Comparison of ENCODE assay signal across 17 cellular contexts in the genomic region with DNA sequence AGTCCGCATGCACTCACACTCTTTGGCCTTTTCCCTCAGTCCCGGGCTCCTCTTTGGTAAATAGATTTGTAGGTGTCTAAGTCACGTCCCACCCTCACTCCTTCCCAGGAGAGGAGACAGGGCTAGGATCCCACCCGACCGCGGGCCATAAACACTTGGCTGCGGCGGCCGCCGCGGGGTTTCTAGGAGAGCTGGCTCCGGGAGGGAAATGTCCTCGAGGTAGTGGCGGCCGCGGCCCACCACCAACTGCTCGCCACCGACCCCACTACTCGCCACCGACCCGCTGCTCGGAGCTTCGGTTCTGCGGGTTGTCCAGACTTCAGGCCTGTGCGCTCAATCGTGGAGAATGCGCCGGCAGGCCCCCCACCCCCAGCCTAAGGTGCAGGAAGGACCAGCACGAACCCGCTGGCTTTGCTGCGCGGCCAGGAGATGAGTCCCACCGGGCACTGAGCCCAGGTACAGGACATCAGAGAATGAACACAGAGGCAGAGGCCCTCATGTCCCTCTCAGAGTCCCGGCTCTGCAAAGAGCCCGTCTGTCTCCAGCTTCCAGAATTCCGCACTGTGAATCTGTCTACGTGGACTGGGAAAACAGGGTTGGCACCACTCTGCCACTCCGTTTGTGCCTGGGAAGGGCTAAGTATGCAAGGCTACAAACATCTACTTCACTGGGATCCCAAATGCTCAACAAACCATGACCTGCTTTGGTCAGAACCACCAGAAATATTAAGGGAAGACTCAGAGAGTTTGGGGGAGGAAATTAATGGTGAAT. TPM values are rescaled to one million over a fixed set of nuclear protein-coding genes. Genes with fewer than 3 reads are reported as not detected.
DNase-seq lines count a peak whose midpoint lies in the region; ATAC-seq and TF ChIP-seq lines count a peak whose summit lies in the region.
"Had no signal": no experiment of that assay in that cellular context is flagged by ENCODE, and none has a peak within 500 bp of the region (broad histone marks: within the 10 kb centered on the region; RNA-seq: fewer than 3 reads in every experiment).

No MANE protein-coding gene starts in this region.

- no peaks in the 10 kb centered on the region for H3K79me1 ChIP-seq in mesendoderm (ENCODE audit: low read length)

- no peak for DNase-seq in CD8-positive, alpha-beta memory T cell
- DNase-seq in activated naive CD8-positive, alpha-beta T cell treated with anti-CD3 and anti-CD28 coated beads, Interleukin-2, amount 10 ng/mL, durations not matched to agents 7 days and 5 days = no peak
- no peak for DNase-seq in mesendoderm
- no peak for DNase-seq in activated CD8-positive, alpha-beta T cell treated with anti-CD3 and anti-CD28 coated beads for 36 hours
- no peak for DNase-seq in activated effector memory CD4-positive, alpha-beta T cell treated with Interleukin-2 at 50 U/mL for 16 hours
- DNase-seq: activated CD4-positive, alpha-beta memory T cell treated with anti-CD3 and anti-CD28 coated beads for 36 hours; adrenal gland; NCI-H1092; NCI-H226 had no signal

- H3K4ac ChIP-seq in mesendoderm (ENCODE audit: low read depth, low read length) = no peak overlapping the region

- CTCF ChIA-PET in CD8-positive, alpha-beta memory T cell (lab: Charles Lee) = interaction anchor here (1.4 to 2.5 kb wide), 5 partner anchors 9 to 154 kb away, joined by 5 to 15 read pairs (median 8); no protein-coding TSS in a partner anchor
- CTCF ChIA-PET in activated CD8-positive, alpha-beta T cell treated with anti-CD3 and anti-CD28 coated beads for 36 hours (lab: Charles Lee) = interaction anchor here (0.6 to 5.0 kb wide), 28 partner anchors 10 to 160 kb away, joined by 3 to 82 read pairs (median 6); no protein-coding TSS in a partner anchor

- POLR2A ChIA-PET in CD8-positive, alpha-beta memory T cell (lab: Charles Lee) = no interaction called here
- POLR2A ChIA-PET in activated naive CD8-positive, alpha-beta T cell treated with anti-CD3 and anti-CD28 coated beads, Interleukin-2, amount 10 ng/mL, durations not matched to agents 7 days and 5 days (lab: Charles Lee) = interaction anchor here (0.6 to 1.0 kb wide), 3 partner anchors 18 to 501 kb away, joined by 3 to 6 read pairs (median 4); no protein-coding TSS in a partner anchor
- POLR2A ChIA-PET in activated CD8-positive, alpha-beta T cell treated with anti-CD3 and anti-CD28 coated beads for 36 hours (lab: Charles Lee) = interaction anchor here (1.0 to 1.4 kb wide), 2 partner anchors 23 to 24 kb away, joined by 3 to 5 read pairs; no protein-coding TSS in a partner anchor

- no peak overlapping the region for H2BK15ac ChIP-seq in mesendoderm (replicated peaks; ENCODE audit: low read depth)

- peak overlapping the region in 6 of 7 donors; percentile 31 to 79 (median 46) for H3K4me3 Mint-ChIP-seq in CD8-positive, alpha-beta memory T cell
- H3K4me3 Mint-ChIP-seq in activated naive CD8-positive, alpha-beta T cell treated with anti-CD3 and anti-CD28 coated beads, Interleukin-2, amount 10 ng/mL, durations not matched to agents 7 days and 5 days = peak overlapping the region; percentile 21
- H3K4me3 Mint-ChIP-seq in activated CD8-positive, alpha-beta T cell treated with anti-CD3 and anti-CD28 coated beads for 36 hours = no peak overlapping the region
- H3K4me3 Mint-ChIP-seq: activated CD4-positive, alpha-beta memory T cell treated with anti-CD3 and anti-CD28 coated beads for 36 hours had no signal

- H3K27me3 Mint-ChIP-seq in CD8-positive, alpha-beta memory T cell = peaks cover 91 to 97% of the 10 kb centered on the region in 2 donors
- peaks cover 98% of the 10 kb centered on the region for H3K27me3 Mint-ChIP-seq in activated naive CD8-positive, alpha-beta T cell treated with anti-CD3 and anti-CD28 coated beads, Interleukin-2, amount 10 ng/mL, durations not matched to agents 7 days and 5 days
- peaks cover 88% of the 10 kb centered on the region for H3K27me3 Mint-ChIP-seq in activated CD8-positive, alpha-beta T cell treated with anti-CD3 and anti-CD28 coated beads for 36 hours

- no peak overlapping the region for H3K9ac ChIP-seq in mesendoderm (ENCODE audit: low read length)
- H3K9ac ChIP-seq: BLaER1 treated with 17β-estradiol and CSF1 and Interleukin-3, amounts not matched to agents 10 nM and 100 nM had no signal

- no peak for ATAC-seq in activated naive CD8-positive, alpha-beta T cell treated with anti-CD3 and anti-CD28 coated beads, Interleukin-2, amount 10 ng/mL, durations not matched to agents 7 days and 5 days (ENCODE audit: low read depth)
- no peak for ATAC-seq in GM19397 (IDR thresholded peaks at IDR 0.05; ENCODE audit: unreplicated experiment)
- ATAC-seq in activated CD8-positive, alpha-beta T cell treated with anti-CD3 and anti-CD28 coated beads for 36 hours = no peak
- no peak for ATAC-seq in HG03095 (IDR thresholded peaks at IDR 0.05; ENCODE audit: unreplicated experiment)

- peaks cover 0 to 6% (median 0%) of the 10 kb centered on the region in 5 donors for H3K9me3 Mint-ChIP-seq in CD8-positive, alpha-beta memory T cell
- no peaks in the 10 kb centered on the region for H3K9me3 Mint-ChIP-seq in activated naive CD8-positive, alpha-beta T cell treated with anti-CD3 and anti-CD28 coated beads, Interleukin-2, amount 10 ng/mL, durations not matched to agents 7 days and 5 days
- no peaks in the 10 kb centered on the region for H3K9me3 Mint-ChIP-seq in activated CD8-positive, alpha-beta T cell treated with anti-CD3 and anti-CD28 coated beads for 36 hours
- H3K9me3 Mint-ChIP-seq: activated CD4-positive, alpha-beta memory T cell treated with anti-CD3 and anti-CD28 coated beads for 36 hours had no signal

- WGBS in mesendoderm (ENCODE audit: extremely low coverage, insufficient coverage, low lambda C conversion rate) = no CpG with 5 or more reads among the region's 38 CpGs

- no peak for TF ChIP-seq CTCF in 22Rv1 (IDR thresholded peaks at IDR 0.05)
- no peak for TF ChIP-seq CTCF in activated CD8-positive, alpha-beta T cell treated with anti-CD3 and anti-CD28 coated beads for 36 hours (IDR thresholded peaks at IDR 0.05)

- no peaks in the 10 kb centered on the region for H3K36me3 ChIP-seq in CD8-positive, alpha-beta memory T cell (ENCODE audit: insufficient read depth, low read length)
- no peaks in the 10 kb centered on the region for H3K36me3 ChIP-seq in mesendoderm (ENCODE audit: control insufficient read depth, insufficient read depth, low read length)
- H3K36me3 ChIP-seq: adrenal gland; BLaER1 treated with 17β-estradiol and CSF1 and Interleukin-3, amounts not matched to agents 10 nM and 100 nM had no signal

- H4K8ac ChIP-seq in mesendoderm (ENCODE audit: low read depth, low read length) = no peak overlapping the region

- no peak overlapping the region for H3K4me3 ChIP-seq in CD8-positive, alpha-beta memory T cell (ENCODE audit: low read length)
- H3K4me3 ChIP-seq in mesendoderm (ENCODE audit: low read length) = no peak overlapping the region
- H3K4me3 ChIP-seq: BLaER1 treated with 17β-estradiol and CSF1 and Interleukin-3, amounts not matched to agents 10 nM and 100 nM; coronary artery had no signal

- peak overlapping the region in 3 of 8 donors; percentile 23 to 70 (median 63) for H3K27ac Mint-ChIP-seq in CD8-positive, alpha-beta memory T cell
- no peak overlapping the region for H3K27ac Mint-ChIP-seq in activated naive CD8-positive, alpha-beta T cell treated with anti-CD3 and anti-CD28 coated beads, Interleukin-2, amount 10 ng/mL, durations not matched to agents 7 days and 5 days
- H3K27ac Mint-ChIP-seq in activated CD8-positive, alpha-beta T cell treated with anti-CD3 and anti-CD28 coated beads for 36 hours = no peak overlapping the region
- H3K27ac Mint-ChIP-seq: activated CD4-positive, alpha-beta memory T cell treated with anti-CD3 and anti-CD28 coated beads for 36 hours had no signal

- peak overlapping the region; percentile 80 for H3K23ac ChIP-seq in mesendoderm (ENCODE audit: low read length)

- H3K4me2 ChIP-seq in mesendoderm (ENCODE audit: low read length) = no peak overlapping the region

- peak overlapping the region; percentile 44 for H3K56ac ChIP-seq in mesendoderm (ENCODE audit: low read length)

- peaks cover 93% of the 10 kb centered on the region for H3K27me3 ChIP-seq in CD8-positive, alpha-beta memory T cell (ENCODE audit: insufficient read depth, low read length, poor library complexity, severe bottlenecking)
- peaks cover 44% of the 10 kb centered on the region for H3K27me3 ChIP-seq in mesendoderm (ENCODE audit: insufficient read depth, low read length, poor library complexity)

- H3K36me3 Mint-ChIP-seq in CD8-positive, alpha-beta memory T cell = no peaks in the 10 kb centered on the region
- H3K36me3 Mint-ChIP-seq in activated naive CD8-positive, alpha-beta T cell treated with anti-CD3 and anti-CD28 coated beads, Interleukin-2, amount 10 ng/mL, durations not matched to agents 7 days and 5 days = no peaks in the 10 kb centered on the region
- no peaks in the 10 kb centered on the region for H3K36me3 Mint-ChIP-seq in activated CD8-positive, alpha-beta T cell treated with anti-CD3 and anti-CD28 coated beads for 36 hours (ENCODE audit: low read depth)
- H3K36me3 Mint-ChIP-seq: activated CD4-positive, alpha-beta memory T cell treated with anti-CD3 and anti-CD28 coated beads for 36 hours had no signal

- H3K4me1 ChIP-seq in CD8-positive, alpha-beta memory T cell (ENCODE audit: insufficient read depth, low read length) = peaks cover 37% of the 10 kb centered on the region
- H3K4me1 ChIP-seq in mesendoderm (ENCODE audit: control insufficient read depth, low read depth, low read length) = peaks cover 4% of the 10 kb centered on the region

- no peaks in the 10 kb centered on the region for H3K9me3 ChIP-seq in CD8-positive, alpha-beta memory T cell (ENCODE audit: low read length)
- H3K9me3 ChIP-seq: adrenal gland had no signal

- H3K18ac ChIP-seq in mesendoderm (ENCODE audit: low read length) = no peak overlapping the region

- H3K27ac ChIP-seq in 22Rv1 (peak overlapping the region; percentile 100), mesendoderm (ENCODE audit: low read depth, low read length) (no peak overlapping the region)
- H3K27ac ChIP-seq in CD8-positive, alpha-beta memory T cell (ENCODE audit: low read depth, low read length) = no peak overlapping the region
- H3K27ac ChIP-seq: adrenal gland; BLaER1 treated with 17β-estradiol and CSF1 and Interleukin-3, amounts not matched to agents 10 nM and 100 nM; coronary artery had no signal

- peaks cover 39 to 53% (median 42%) of the 10 kb centered on the region in 3 donors for H3K4me1 Mint-ChIP-seq in CD8-positive, alpha-beta memory T cell
- peaks cover 25% of the 10 kb centered on the region for H3K4me1 Mint-ChIP-seq in activated naive CD8-positive, alpha-beta T cell treated with anti-CD3 and anti-CD28 coated beads, Interleukin-2, amount 10 ng/mL, durations not matched to agents 7 days and 5 days
- H3K4me1 Mint-ChIP-seq in activated CD8-positive, alpha-beta T cell treated with anti-CD3 and anti-CD28 coated beads for 36 hours (ENCODE audit: low read depth) = peaks cover 32% of the 10 kb centered on the region

- H2BK5ac ChIP-seq in mesendoderm (ENCODE audit: low read length) = no peak overlapping the region

- no peak overlapping the region for H4K5ac ChIP-seq in mesendoderm (ENCODE audit: low read length)

- intact Hi-C loops in activated CD8-positive, alpha-beta T cell treated with anti-CD3 and anti-CD28 coated beads for 36 hours (cut with micrococcal nuclease) = loop anchor here (5.0 to 10.0 kb wide), 2 partner anchors 62 to 111 kb away; a partner anchor contains a TSS

- H2AK5ac ChIP-seq in mesendoderm (ENCODE audit: low read length) = no peak overlapping the region

- no peak overlapping the region for H2BK120ac ChIP-seq in mesendoderm (ENCODE audit: low read depth, low read length)

- H3K79me2 ChIP-seq in mesendoderm (ENCODE audit: control insufficient read depth, insufficient read depth, low read length) = no peaks in the 10 kb centered on the region

RNA-seq across cellular contexts. Expression of a gene that starts 2.5 kb away (rescaled TPM):
- total RNA-seq in CD8-positive, alpha-beta memory T cell = not detected
- polyA plus RNA-seq in CD8-positive, alpha-beta memory T cell = not detected
- total RNA-seq in activated naive CD8-positive, alpha-beta T cell treated with anti-CD3 and anti-CD28 coated beads, Interleukin-2, amount 10 ng/mL, durations not matched to agents 7 days and 5 days = not detected
- 0.69 TPM for polyA plus RNA-seq in mesendoderm (2013, experiment 1 of 2)
- polyA plus RNA-seq in mesendoderm (2013, experiment 2 of 2) = 0.32 TPM
- total RNA-seq in activated CD8-positive, alpha-beta T cell treated with anti-CD3 and anti-CD28 coated beads for 36 hours = not detected
- total RNA-seq: activated CD4-positive, alpha-beta memory T cell treated with anti-CD3 and anti-CD28 coated beads for 36 hours; adrenal gland; fibroblast of villous mesenchyme; T-helper 1 cell treated with Interleukin-12 subunit alpha and Interleukin-12 subunit beta and Interleukin-4 antibody, amounts not matched to agents 30 ng/mL and 1 ng/mL, for 36 hours had no signal
- polyA plus RNA-seq: adrenal gland had no signal

RNA-seq across cellular contexts. Expression of a gene that starts 3.1 kb away (rescaled TPM):
- not detected for total RNA-seq in CD8-positive, alpha-beta memory T cell
- not detected for polyA plus RNA-seq in CD8-positive, alpha-beta memory T cell
- total RNA-seq in activated naive CD8-positive, alpha-beta T cell treated with anti-CD3 and anti-CD28 coated beads, Interleukin-2, amount 10 ng/mL, durations not matched to agents 7 days and 5 days = not detected
- 0.04 TPM for polyA plus RNA-seq in mesendoderm (2013, experiment 1 of 2)
- 0.01 TPM for polyA plus RNA-seq in mesendoderm (2013, experiment 2 of 2)
- not detected for total RNA-seq in activated CD8-positive, alpha-beta T cell treated with anti-CD3 and anti-CD28 coated beads for 36 hours
- total RNA-seq: activated CD4-positive, alpha-beta memory T cell treated with anti-CD3 and anti-CD28 coated beads for 36 hours; T-helper 1 cell treated with Interleukin-12 subunit alpha and Interleukin-12 subunit beta and Interleukin-4 antibody, amounts not matched to agents 30 ng/mL and 1 ng/mL, for 36 hours had no signal
- polyA plus RNA-seq: adrenal gland had no signal

RNA-seq across cellular contexts. Expression of a gene that starts 3.2 kb away (rescaled TPM):
- total RNA-seq in CD8-positive, alpha-beta memory T cell = not detected
- not detected for polyA plus RNA-seq in CD8-positive, alpha-beta memory T cell
- total RNA-seq in activated naive CD8-positive, alpha-beta T cell treated with anti-CD3 and anti-CD28 coated beads, Interleukin-2, amount 10 ng/mL, durations not matched to agents 7 days and 5 days = not detected
- polyA plus RNA-seq in mesendoderm (2013, experiment 1 of 2) = 3.5 TPM
- 2.9 TPM for polyA plus RNA-seq in mesendoderm (2013, experiment 2 of 2)
- total RNA-seq in activated CD8-positive, alpha-beta T cell treated with anti-CD3 and anti-CD28 coated beads for 36 hours = not detected
- total RNA-seq: activated CD4-positive, alpha-beta memory T cell treated with anti-CD3 and anti-CD28 coated beads for 36 hours; adrenal gland; fibroblast of villous mesenchyme; subcutaneous adipose tissue; T-helper 1 cell treated with Interleukin-12 subunit alpha and Interleukin-12 subunit beta and Interleukin-4 antibody, amounts not matched to agents 30 ng/mL and 1 ng/mL, for 36 hours had no signal
